In genomic region chr16:4209657-4210056, GRCh38 we compare ENCODE assay signal across 1 cellular context.
TF ChIP-seq lines count a peak whose summit lies in the region.

No MANE protein-coding gene starts in this region.

TF ChIP-seq in liver, 16 proteins besides CTCF, POLR2A, EP300 and RAD21 (continued from another document):
- TF ChIP-seq YY1 (IDR thresholded peaks at IDR 0.05) (peak; percentile 77), HNF4A (conservative IDR thresholded peaks at IDR 0.05) (peak; percentile 94 to 97), TAF1 (conservative IDR thresholded peaks at IDR 0.05) (no peak), EGR1 (IDR thresholded peaks at IDR 0.05; ENCODE audit: low read depth in 2 of 2) (no peak), SP1 (IDR thresholded peaks at IDR 0.05) (peak; percentile 91), FOXA2 (IDR thresholded peaks at IDR 0.05) (no peak)
- TF ChIP-seq, protein P1, sequence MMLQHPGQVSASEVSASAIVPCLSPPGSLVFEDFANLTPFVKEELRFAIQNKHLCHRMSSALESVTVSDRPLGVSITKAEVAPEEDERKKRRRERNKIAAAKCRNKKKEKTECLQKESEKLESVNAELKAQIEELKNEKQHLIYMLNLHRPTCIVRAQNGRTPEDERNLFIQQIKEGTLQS (IDR thresholded peaks at IDR 0.05) = no peak
- TF ChIP-seq, protein P2, sequence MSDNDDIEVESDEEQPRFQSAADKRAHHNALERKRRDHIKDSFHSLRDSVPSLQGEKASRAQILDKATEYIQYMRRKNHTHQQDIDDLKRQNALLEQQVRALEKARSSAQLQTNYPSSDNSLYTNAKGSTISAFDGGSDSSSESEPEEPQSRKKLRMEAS (IDR thresholded peaks at IDR 0.05) = no peak
